ENCODE assay signal across 8 cellular contexts in the genomic region with DNA sequence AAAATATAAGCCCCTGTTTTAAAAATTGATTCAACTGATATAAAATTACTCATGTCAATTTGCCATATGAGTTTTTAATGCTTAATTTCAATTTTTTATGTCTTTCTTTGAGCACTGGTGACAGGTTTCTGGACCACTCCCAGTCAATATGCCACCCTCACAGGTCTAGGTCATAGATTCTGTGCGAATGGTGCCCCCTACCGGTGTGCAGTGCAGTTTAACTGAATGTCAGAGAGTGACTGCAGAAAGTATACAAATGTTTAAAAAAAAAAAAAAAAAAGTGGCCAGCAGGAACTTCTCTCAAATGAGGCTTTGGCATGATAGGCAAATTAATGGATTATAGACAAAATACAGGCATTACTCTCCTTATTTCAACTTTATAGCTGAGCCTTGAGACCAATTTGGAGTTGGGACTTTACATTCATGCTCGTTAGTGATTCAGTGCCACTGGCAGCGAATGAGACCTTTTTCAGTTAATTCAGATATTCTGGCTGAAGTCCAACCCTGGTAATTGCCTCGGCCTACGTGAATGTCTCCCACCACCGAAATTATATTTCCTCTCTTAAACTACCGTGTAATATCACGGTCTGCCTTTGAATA.
DNase-seq lines count a peak whose midpoint lies in the region; ATAC-seq and TF ChIP-seq lines count a peak whose summit lies in the region.

No MANE protein-coding gene starts in this region.

- H3K27me3 Mint-ChIP-seq in neural crest cell (ENCODE audit: low read depth) (no peaks in the 10 kb centered on the region), CD14-positive monocyte (ENCODE audit: low read depth in 3 of 3) (peaks cover 0 to 3% (median 2%) of the 10 kb centered on the region in 3 donors)

- TF ChIP-seq CTCF in AG04450 (IDR thresholded peaks at IDR 0.05; ENCODE audit: low read depth, low read length) = peak; percentile 66
- TF ChIP-seq CTCF in GM12874 (IDR thresholded peaks at IDR 0.05; ENCODE audit: insufficient read depth, low read depth, low read length) = peak; percentile 29; the same call in 1 of the 2 replicates
- TF ChIP-seq CTCF in coronary artery (IDR thresholded peaks at IDR 0.05) = peak; percentile 14
- peak; percentile 63 for TF ChIP-seq CTCF in neural crest cell (conservative IDR thresholded peaks at IDR 0.05)
- no peak for TF ChIP-seq CTCF in CD14-positive monocyte (IDR thresholded peaks at IDR 0.05)

- H3K4me3 ChIP-seq in AG04450 (ENCODE audit: low read depth, low read length) (no peak overlapping the region), coronary artery (no peak overlapping the region)

- no peak overlapping the region for H3K27ac ChIP-seq in AG04450 (ENCODE audit: low read depth, low read length)
- H3K27ac ChIP-seq in coronary artery = peak overlapping the region; percentile 32 to 52

- H3K9me3 Mint-ChIP-seq in neural crest cell (no peaks in the 10 kb centered on the region), CD14-positive monocyte (peaks cover 0 to 1% (median 0%) of the 10 kb centered on the region in 7 donors)

- H3K4me3 Mint-ChIP-seq in neural crest cell = no peak overlapping the region
- no peak overlapping the region for H3K4me3 Mint-ChIP-seq in CD14-positive monocyte

- DNase-seq in AG04450 (ENCODE audit: low read depth, low spot score) (no peak), NCI-H774 (lab: John Stamatoyannopoulos, UW) (peak; percentile 56), coronary artery (ENCODE audit: low spot score) (no peak), neural crest cell (ENCODE audit: low read depth, low spot score) (peak; percentile 45), CD14-positive monocyte (ENCODE audit: low spot score) (no peak)

- H3K36me3 Mint-ChIP-seq in neural crest cell (ENCODE audit: low read depth) = no peaks in the 10 kb centered on the region
- H3K36me3 Mint-ChIP-seq in CD14-positive monocyte = no peaks in the 10 kb centered on the region

- ATAC-seq in GM18519 (IDR thresholded peaks at IDR 0.05; ENCODE audit: low FRiP score, unreplicated experiment) (no peak), HG03280 (IDR thresholded peaks at IDR 0.05; ENCODE audit: unreplicated experiment) (no peak)

- POLR2A ChIA-PET in AG04450 (lab: Yijun Ruan, JAX) = no interaction called here

- CTCF ChIA-PET in AG04450 (lab: Charles Lee) = interaction anchor here (0.6 to 1.6 kb wide), 9 partner anchors 12 to 503 kb away, joined by 4 to 16 read pairs (median 6); no protein-coding TSS in a partner anchor

- H3K27me3 ChIP-seq in AG04450 (ENCODE audit: control insufficient read depth, insufficient read depth, low read length) = no peaks in the 10 kb centered on the region

- H3K9me3 ChIP-seq in AG04450 (ENCODE audit: control insufficient read depth, insufficient read depth, low read length) = no peaks in the 10 kb centered on the region

- intact Hi-C loops in CD14-positive monocyte (cut with micrococcal nuclease) = no loop called here

- no peak overlapping the region for H3K27ac Mint-ChIP-seq in neural crest cell (ENCODE audit: unreplicated experiment)
- H3K27ac Mint-ChIP-seq in CD14-positive monocyte = no peak overlapping the region

- H3K4me1 Mint-ChIP-seq in neural crest cell (no peaks in the 10 kb centered on the region), CD14-positive monocyte (no peaks in the 10 kb centered on the region)

Comparison
In these comparisons a context has a peak if more than half of its experiments do, and no peak if none do; other contexts are left out.
1. DNase-seq: peak in NCI-H774 (single experiment) and neural crest cell (single experiment); none in AG04450 (single experiment), coronary artery (single experiment) and CD14-positive monocyte (single experiment).